In genomic region chr3:97882975-97883598, GRCh38 we compare ENCODE assay signal across 8 cellular contexts.
DNase-seq lines count a peak whose midpoint lies in the region; ATAC-seq and TF ChIP-seq lines count a peak whose summit lies in the region.

No MANE protein-coding gene starts in this region.

- H3K4me1 ChIP-seq in colonic mucosa: peaks cover 4% of the 10 kb centered on the region

- H3K27ac ChIP-seq in colonic mucosa: no peak overlapping the region

- DNase-seq in SIG-M5 treated with dmso at 0.1 percent for 504 hours (lab: John Stamatoyannopoulos, UW; ENCODE audit: unreplicated experiment) (peak; percentile 7), SIG-M5 (lab: John Stamatoyannopoulos, UW) (no peak), NCI-H2081 treated with DMSO at 0.1 percent for 48 hours (lab: John Stamatoyannopoulos, UW) (peak; percentile 7), dermis microvascular lymphatic vessel endothelial cell (ENCODE audit: low read depth in 2 of 2) (peak; percentile 28 to 65), skeletal muscle cell (ENCODE audit: low read depth) (peak; percentile 47), colonic mucosa (no peak), SK-N-DZ (ENCODE audit: low spot score) (no peak)

- no peak for TF ChIP-seq CTCF in colonic mucosa (IDR thresholded peaks at IDR 0.05)

- no peaks in the 10 kb centered on the region for H3K36me3 ChIP-seq in colonic mucosa

- H3K9me3 ChIP-seq in colonic mucosa: no peaks in the 10 kb centered on the region

- no peak for ATAC-seq in HG02623 (IDR thresholded peaks at IDR 0.05; ENCODE audit: unreplicated experiment)

- H3K27me3 ChIP-seq in colonic mucosa: no peaks in the 10 kb centered on the region

- H3K4me3 ChIP-seq in skeletal muscle cell (ENCODE audit: low read depth, low read length): no peak overlapping the region
- H3K4me3 ChIP-seq in colonic mucosa: no peak overlapping the region

- H3K9ac ChIP-seq in colonic mucosa (ENCODE audit: low read depth in 2 of 2, low read length in 2 of 2): no peak overlapping the region

- intact Hi-C loops in colonic mucosa (cut with DNase I): no loop called here

Comparison
In these comparisons a context has a peak if more than half of its experiments do, and no peak if none do; other contexts are left out.
1. DNase-seq: peak in SIG-M5 treated with dmso at 0.1 percent for 504 hours (single experiment), NCI-H2081 treated with DMSO at 0.1 percent for 48 hours (single experiment), dermis microvascular lymphatic vessel endothelial cell (2 of 2) and skeletal muscle cell (single experiment); none in SIG-M5 (single experiment), colonic mucosa (single experiment) and SK-N-DZ (single experiment).